ENCODE assay signal across 23 cellular contexts in the genomic region with DNA sequence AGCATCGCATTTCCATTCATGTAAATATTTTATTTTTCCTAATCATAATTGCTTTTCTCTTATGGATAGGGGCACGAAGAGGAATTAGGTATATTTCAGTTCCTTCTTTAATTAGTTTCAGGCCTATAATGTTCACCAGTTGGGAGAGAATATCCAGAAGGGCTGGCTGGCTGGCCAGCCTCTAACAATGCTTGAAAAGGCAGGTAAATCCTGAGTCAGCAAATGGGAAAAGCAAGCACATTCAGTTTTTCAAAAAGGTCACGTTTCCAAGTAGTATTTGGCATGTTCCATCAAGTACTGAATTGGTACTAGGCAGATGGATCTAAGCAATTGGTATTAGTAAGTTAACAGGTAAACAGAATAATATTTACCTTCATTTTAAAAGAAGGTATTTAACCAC.
"Had no signal": no experiment of that assay in that cellular context is flagged by ENCODE, and none has a peak within 500 bp of the region (broad histone marks: within the 10 kb centered on the region; RNA-seq: fewer than 3 reads in every experiment).

No MANE protein-coding gene starts in this region.

- H3K27ac Mint-ChIP-seq: nephron; progenitor cell of endocrine pancreas; T-helper 2 cell treated with Interferon-gamma antibody and Interleukin-4, amounts not matched to agents 5 μg/mL and 100 μg/mL, for 36 hours had no signal

- H3K4me1 ChIP-seq: body of pancreas, colonic mucosa, right atrium auricular region, upper lobe of left lung had no signal

- H3K4me3 ChIP-seq: body of pancreas, colonic mucosa, right atrium auricular region, skin epidermis, upper lobe of left lung had no signal

- H3K27ac ChIP-seq: body of pancreas, colonic mucosa, right atrium auricular region, skin epidermis, upper lobe of left lung had no signal

- H3K4me1 Mint-ChIP-seq: nephron had no signal

- H3K9me3 ChIP-seq: body of pancreas, colonic mucosa, right atrium auricular region, upper lobe of left lung had no signal

- H3K4me3 Mint-ChIP-seq: activated T-cell treated with anti-CD3 and anti-CD28 coated beads, Interleukin-2, amount 50 U/mL, for 24 hours; nephron; T-helper 2 cell treated with Interferon-gamma antibody and Interleukin-4, amounts not matched to agents 5 μg/mL and 100 μg/mL, for 36 hours had no signal

- ATAC-seq: body of pancreas; left ventricle myocardium superior; stimulated activated naive CD8-positive, alpha-beta T cell treated with anti-CD3 and anti-CD28 coated beads, Interleukin-15, Interleukin-2, amounts not matched to agents 100 U/mL and 50 U/mL, for 24 hours had no signal

- H3K36me3 ChIP-seq: colonic mucosa, upper lobe of left lung had no signal

- H3K9me3 Mint-ChIP-seq: activated T-cell treated with anti-CD3 and anti-CD28 coated beads, Interleukin-2, amount 50 U/mL, for 24 hours; nephron; T-helper 2 cell treated with Interferon-gamma antibody and Interleukin-4, amounts not matched to agents 5 μg/mL and 100 μg/mL, for 36 hours had no signal

- H3K27me3 ChIP-seq: body of pancreas, colonic mucosa, right atrium auricular region, upper lobe of left lung had no signal

- DNase-seq: activated CD4-positive, alpha-beta T cell treated with anti-CD3 and anti-CD28 coated beads, Interleukin-2, amount 50 U/mL, for 48 hours; activated CD4-positive, CD25-positive, alpha-beta regulatory T cell treated with anti-CD3 and anti-CD28 coated beads, Interleukin-2, amount 50 U/mL, for 72 hours; activated naive CD4-positive, alpha-beta T cell treated with anti-CD3 and anti-CD28 coated beads, Interleukin-2, amount 50 U/mL, for 16 hours; activated T-cell treated with anti-CD3 and anti-CD28 coated beads, Interleukin-2, amount 50 U/mL, for 24 hours; amygdala; body of pancreas; caudate nucleus; colonic mucosa; foreskin fibroblast; hippocampal formation; left ventricle myocardium superior; mesenchymal stem cell; nucleus accumbens; stimulated activated CD4-positive, alpha-beta T cell treated with anti-CD3 and anti-CD28 coated beads, Interleukin-4, amount 100 ng/mL, for 4 hours; stimulated activated CD8-positive, alpha-beta memory T cell treated with anti-CD3 and anti-CD28 coated beads, Interleukin-4, amount 100 ng/mL, for 48 hours; stimulated activated naive CD8-positive, alpha-beta T cell treated with anti-CD3 and anti-CD28 coated beads, Interleukin-15, Interleukin-2, amounts not matched to agents 100 U/mL and 50 U/mL, for 24 hours; SW 1271; upper lobe of left lung had no signal

- H3K27me3 Mint-ChIP-seq: activated T-cell treated with anti-CD3 and anti-CD28 coated beads, Interleukin-2, amount 50 U/mL, for 24 hours had no signal
